1 cellular context compared by ENCODE assay signal in genomic region chr16:543301-544164, GRCh38.
A peak's percentile ranks its signal among the peaks of the same experiment; 100 is the strongest.
TF ChIP-seq lines count a peak whose summit lies in the region.

No MANE protein-coding gene starts in this region.

TF ChIP-seq in HepG2, 621 proteins besides CTCF, POLR2A, EP300 and RAD21 (continued from another document and continues in another):
- TF ChIP-seq THAP9 (CRISPR knock-in tag; IDR thresholded peaks at IDR 0.05; ENCODE audit: borderline replicate concordance) (peak; percentile 51; the same call in 1 of the 2 replicates), U2AF1 (optimal IDR thresholded peaks at IDR 0.05; ENCODE audit: low read depth, low read length) (no peak), MYC (CRISPR knock-in tag; IDR thresholded peaks at IDR 0.05; ENCODE audit: borderline replicate concordance) (peak; percentile 94), ARID5B (CRISPR knock-in tag; IDR thresholded peaks at IDR 0.05) (peak; percentile 46; the same call in 1 of the 2 replicates), ZNF891 (CRISPR knock-in tag; IDR thresholded peaks at IDR 0.05) (no peak), PHF20 (CRISPR knock-in tag; IDR thresholded peaks at IDR 0.05) (0 out of 2 replicates have a peak, but pooled peaks have one; percentile 34), HNRNPLL (IDR thresholded peaks at IDR 0.05; ENCODE audit: low read depth, low read length, poor library complexity, severe bottlenecking) (peak; percentile 48), RBFOX2 (IDR thresholded peaks at IDR 0.05; ENCODE audit: low read depth, low read length) (peak; percentile 80), JARID2 (CRISPR knock-in tag; IDR thresholded peaks at IDR 0.05; ENCODE audit: insufficient replicate concordance) (peak; percentile 23), HNF4G (IDR thresholded peaks at IDR 0.05; ENCODE audit: borderline replicate concordance, low read depth, low read length) (peak; percentile 89), HNF4G (CRISPR knock-in tag; IDR thresholded peaks at IDR 0.05; ENCODE audit: borderline replicate concordance, low read depth) (peak; percentile 80; the same call in 1 of the 2 replicates), RBM22 (optimal IDR thresholded peaks at IDR 0.05; ENCODE audit: low read length) (peak; percentile 24), MLLT10 (CRISPR knock-in tag; IDR thresholded peaks at IDR 0.05) (no peak), ZNF3 (CRISPR knock-in tag; IDR thresholded peaks at IDR 0.05) (no peak), FOXM1 (CRISPR knock-in tag; IDR thresholded peaks at IDR 0.05) (no peak), KDM3A (CRISPR knock-in tag; IDR thresholded peaks at IDR 0.05; ENCODE audit: low read depth) (peak; percentile 69; the same call in 1 of the 2 replicates), ZNF772 (CRISPR knock-in tag; IDR thresholded peaks at IDR 0.05) (peak; percentile 56; the same call in 1 of the 2 replicates), ZNF691 (CRISPR knock-in tag; IDR thresholded peaks at IDR 0.05; ENCODE audit: borderline replicate concordance, low read depth) (0 out of 2 replicates have a peak, but pooled peaks have one; percentile 35), ZMYM2 (CRISPR knock-in tag; IDR thresholded peaks at IDR 0.05) (0 out of 2 replicates have a peak, but pooled peaks have one; percentile 23), MED8 (CRISPR knock-in tag; IDR thresholded peaks at IDR 0.05; ENCODE audit: insufficient replicate concordance) (no peak), GMEB1 (CRISPR knock-in tag; IDR thresholded peaks at IDR 0.05; ENCODE audit: borderline replicate concordance) (peak; percentile 17; the same call in 1 of the 2 replicates), ATF7 (IDR thresholded peaks at IDR 0.05) (no peak), ATF7 (CRISPR knock-in tag; IDR thresholded peaks at IDR 0.05) (peak; percentile 11; the same call in 1 of the 2 replicates), ZNF335 (CRISPR knock-in tag; IDR thresholded peaks at IDR 0.05) (no peak), ZNF496 (CRISPR knock-in tag; IDR thresholded peaks at IDR 0.05; ENCODE audit: insufficient replicate concordance) (no peak), FOXC1 (CRISPR knock-in tag; IDR thresholded peaks at IDR 0.05; ENCODE audit: borderline replicate concordance) (0 out of 2 replicates have a peak, but pooled peaks have one; percentile 42), SIX4 (CRISPR knock-in tag; IDR thresholded peaks at IDR 0.05) (0 out of 2 replicates have a peak, but pooled peaks have one; percentile 27), BCL6 (CRISPR knock-in tag; IDR thresholded peaks at IDR 0.05) (peak; percentile 22; the same call in 1 of the 2 replicates)
- TF ChIP-seq, protein P1, sequence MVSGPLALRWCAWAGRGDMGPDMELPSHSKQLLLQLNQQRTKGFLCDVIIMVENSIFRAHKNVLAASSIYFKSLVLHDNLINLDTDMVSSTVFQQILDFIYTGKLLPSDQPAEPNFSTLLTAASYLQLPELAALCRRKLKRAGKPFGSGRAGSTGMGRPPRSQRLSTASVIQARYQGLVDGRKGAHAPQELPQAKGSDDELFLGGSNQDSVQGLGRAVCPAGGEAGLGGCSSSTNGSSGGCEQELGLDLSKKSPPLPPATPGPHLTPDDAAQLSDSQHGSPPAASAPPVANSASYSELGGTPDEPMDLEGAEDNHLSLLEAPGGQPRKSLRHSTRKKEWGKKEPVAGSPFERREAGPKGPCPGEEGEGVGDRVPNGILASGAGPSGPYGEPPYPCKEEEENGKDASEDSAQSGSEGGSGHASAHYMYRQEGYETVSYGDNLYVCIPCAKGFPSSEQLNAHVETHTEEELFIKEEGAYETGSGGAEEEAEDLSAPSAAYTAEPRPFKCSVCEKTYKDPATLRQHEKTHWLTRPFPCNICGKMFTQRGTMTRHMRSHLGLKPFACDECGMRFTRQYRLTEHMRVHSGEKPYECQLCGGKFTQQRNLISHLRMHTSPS (CRISPR knock-in tag; IDR thresholded peaks at IDR 0.05; ENCODE audit: low read depth) = peak; percentile 83; the same call in 1 of the 2 replicates
- TF ChIP-seq, protein P2, sequence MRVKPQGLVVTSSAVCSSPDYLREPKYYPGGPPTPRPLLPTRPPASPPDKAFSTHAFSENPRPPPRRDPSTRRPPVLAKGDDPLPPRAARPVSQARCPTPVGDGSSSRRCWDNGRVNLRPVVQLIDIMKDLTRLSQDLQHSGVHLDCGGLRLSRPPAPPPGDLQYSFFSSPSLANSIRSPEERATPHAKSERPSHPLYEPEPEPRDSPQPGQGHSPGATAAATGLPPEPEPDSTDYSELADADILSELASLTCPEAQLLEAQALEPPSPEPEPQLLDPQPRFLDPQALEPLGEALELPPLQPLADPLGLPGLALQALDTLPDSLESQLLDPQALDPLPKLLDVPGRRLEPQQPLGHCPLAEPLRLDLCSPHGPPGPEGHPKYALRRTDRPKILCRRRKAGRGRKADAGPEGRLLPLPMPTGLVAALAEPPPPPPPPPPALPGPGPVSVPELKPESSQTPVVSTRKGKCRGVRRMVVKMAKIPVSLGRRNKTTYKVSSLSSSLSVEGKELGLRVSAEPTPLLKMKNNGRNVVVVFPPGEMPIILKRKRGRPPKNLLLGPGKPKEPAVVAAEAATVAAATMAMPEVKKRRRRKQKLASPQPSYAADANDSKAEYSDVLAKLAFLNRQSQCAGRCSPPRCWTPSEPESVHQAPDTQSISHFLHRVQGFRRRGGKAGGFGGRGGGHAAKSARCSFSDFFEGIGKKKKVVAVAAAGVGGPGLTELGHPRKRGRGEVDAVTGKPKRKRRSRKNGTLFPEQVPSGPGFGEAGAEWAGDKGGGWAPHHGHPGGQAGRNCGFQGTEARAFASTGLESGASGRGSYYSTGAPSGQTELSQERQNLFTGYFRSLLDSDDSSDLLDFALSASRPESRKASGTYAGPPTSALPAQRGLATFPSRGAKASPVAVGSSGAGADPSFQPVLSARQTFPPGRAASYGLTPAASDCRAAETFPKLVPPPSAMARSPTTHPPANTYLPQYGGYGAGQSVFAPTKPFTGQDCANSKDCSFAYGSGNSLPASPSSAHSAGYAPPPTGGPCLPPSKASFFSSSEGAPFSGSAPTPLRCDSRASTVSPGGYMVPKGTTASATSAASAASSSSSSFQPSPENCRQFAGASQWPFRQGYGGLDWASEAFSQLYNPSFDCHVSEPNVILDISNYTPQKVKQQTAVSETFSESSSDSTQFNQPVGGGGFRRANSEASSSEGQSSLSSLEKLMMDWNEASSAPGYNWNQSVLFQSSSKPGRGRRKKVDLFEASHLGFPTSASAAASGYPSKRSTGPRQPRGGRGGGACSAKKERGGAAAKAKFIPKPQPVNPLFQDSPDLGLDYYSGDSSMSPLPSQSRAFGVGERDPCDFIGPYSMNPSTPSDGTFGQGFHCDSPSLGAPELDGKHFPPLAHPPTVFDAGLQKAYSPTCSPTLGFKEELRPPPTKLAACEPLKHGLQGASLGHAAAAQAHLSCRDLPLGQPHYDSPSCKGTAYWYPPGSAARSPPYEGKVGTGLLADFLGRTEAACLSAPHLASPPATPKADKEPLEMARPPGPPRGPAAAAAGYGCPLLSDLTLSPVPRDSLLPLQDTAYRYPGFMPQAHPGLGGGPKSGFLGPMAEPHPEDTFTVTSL (CRISPR knock-in tag; IDR thresholded peaks at IDR 0.05; ENCODE audit: borderline replicate concordance) = peak; percentile 11; the same call in 1 of the 2 replicates
- TF ChIP-seq, protein P3, sequence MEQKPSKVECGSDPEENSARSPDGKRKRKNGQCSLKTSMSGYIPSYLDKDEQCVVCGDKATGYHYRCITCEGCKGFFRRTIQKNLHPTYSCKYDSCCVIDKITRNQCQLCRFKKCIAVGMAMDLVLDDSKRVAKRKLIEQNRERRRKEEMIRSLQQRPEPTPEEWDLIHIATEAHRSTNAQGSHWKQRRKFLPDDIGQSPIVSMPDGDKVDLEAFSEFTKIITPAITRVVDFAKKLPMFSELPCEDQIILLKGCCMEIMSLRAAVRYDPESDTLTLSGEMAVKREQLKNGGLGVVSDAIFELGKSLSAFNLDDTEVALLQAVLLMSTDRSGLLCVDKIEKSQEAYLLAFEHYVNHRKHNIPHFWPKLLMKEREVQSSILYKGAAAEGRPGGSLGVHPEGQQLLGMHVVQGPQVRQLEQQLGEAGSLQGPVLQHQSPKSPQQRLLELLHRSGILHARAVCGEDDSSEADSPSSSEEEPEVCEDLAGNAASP (CRISPR knock-in tag; IDR thresholded peaks at IDR 0.05; ENCODE audit: borderline replicate concordance) = no peak
- TF ChIP-seq, protein P4, sequence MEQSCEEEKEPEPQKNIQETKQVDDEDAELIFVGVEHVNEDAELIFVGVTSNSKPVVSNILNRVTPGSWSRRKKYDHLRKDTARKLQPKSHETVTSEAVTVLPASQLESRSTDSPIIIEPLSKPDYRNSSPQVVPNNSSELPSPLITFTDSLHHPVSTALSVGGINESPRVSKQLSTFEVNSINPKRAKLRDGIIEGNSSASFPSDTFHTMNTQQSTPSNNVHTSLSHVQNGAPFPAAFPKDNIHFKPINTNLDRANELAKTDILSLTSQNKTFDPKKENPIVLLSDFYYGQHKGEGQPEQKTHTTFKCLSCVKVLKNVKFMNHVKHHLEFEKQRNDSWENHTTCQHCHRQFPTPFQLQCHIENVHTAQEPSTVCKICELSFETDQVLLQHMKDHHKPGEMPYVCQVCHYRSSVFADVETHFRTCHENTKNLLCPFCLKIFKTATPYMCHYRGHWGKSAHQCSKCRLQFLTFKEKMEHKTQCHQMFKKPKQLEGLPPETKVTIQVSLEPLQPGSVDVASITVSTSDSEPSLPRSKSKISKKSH (CRISPR knock-in tag; IDR thresholded peaks at IDR 0.05; ENCODE audit: borderline replicate concordance) = peak; percentile 65; the same call in 1 of the 2 replicates
- TF ChIP-seq, protein P5, sequence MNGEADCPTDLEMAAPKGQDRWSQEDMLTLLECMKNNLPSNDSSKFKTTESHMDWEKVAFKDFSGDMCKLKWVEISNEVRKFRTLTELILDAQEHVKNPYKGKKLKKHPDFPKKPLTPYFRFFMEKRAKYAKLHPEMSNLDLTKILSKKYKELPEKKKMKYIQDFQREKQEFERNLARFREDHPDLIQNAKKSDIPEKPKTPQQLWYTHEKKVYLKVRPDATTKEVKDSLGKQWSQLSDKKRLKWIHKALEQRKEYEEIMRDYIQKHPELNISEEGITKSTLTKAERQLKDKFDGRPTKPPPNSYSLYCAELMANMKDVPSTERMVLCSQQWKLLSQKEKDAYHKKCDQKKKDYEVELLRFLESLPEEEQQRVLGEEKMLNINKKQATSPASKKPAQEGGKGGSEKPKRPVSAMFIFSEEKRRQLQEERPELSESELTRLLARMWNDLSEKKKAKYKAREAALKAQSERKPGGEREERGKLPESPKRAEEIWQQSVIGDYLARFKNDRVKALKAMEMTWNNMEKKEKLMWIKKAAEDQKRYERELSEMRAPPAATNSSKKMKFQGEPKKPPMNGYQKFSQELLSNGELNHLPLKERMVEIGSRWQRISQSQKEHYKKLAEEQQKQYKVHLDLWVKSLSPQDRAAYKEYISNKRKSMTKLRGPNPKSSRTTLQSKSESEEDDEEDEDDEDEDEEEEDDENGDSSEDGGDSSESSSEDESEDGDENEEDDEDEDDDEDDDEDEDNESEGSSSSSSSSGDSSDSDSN (CRISPR knock-in tag; IDR thresholded peaks at IDR 0.05) = peak; percentile 77
